In genomic region chr10:1522237-1522636, GRCh38 we compare ENCODE assay signal across 22 cellular contexts.
"Had no signal": no experiment of that assay in that cellular context is flagged by ENCODE, and none has a peak within 500 bp of the region (broad histone marks: within the 10 kb centered on the region; RNA-seq: fewer than 3 reads in every experiment).

No MANE protein-coding gene starts in this region.

- H3K9me3 Mint-ChIP-seq: activated naive CD8-positive, alpha-beta T cell treated with anti-CD3 and anti-CD28 coated beads, Interleukin-2, amount 50 U/mL, for 24 hours; stimulated activated naive CD8-positive, alpha-beta T cell treated with anti-CD3 and anti-CD28 coated beads, Interleukin-15, Interleukin-2, amounts not matched to agents 100 ng/mL and 50 ng/mL, for 24 hours had no signal

- H3K27me3 Mint-ChIP-seq: activated naive CD8-positive, alpha-beta T cell treated with anti-CD3 and anti-CD28 coated beads, Interleukin-2, amount 50 U/mL, for 24 hours had no signal

- H3K4me3 ChIP-seq: esophagus muscularis mucosa, lower lobe of right lung, thyroid gland had no signal

- H3K27ac Mint-ChIP-seq: activated naive CD8-positive, alpha-beta T cell treated with anti-CD3 and anti-CD28 coated beads, Interleukin-2, amount 50 U/mL, for 24 hours; stimulated activated naive CD8-positive, alpha-beta T cell treated with anti-CD3 and anti-CD28 coated beads, Interleukin-15, Interleukin-2, amounts not matched to agents 100 ng/mL and 50 ng/mL, for 24 hours; T-helper 17 cell had no signal

- H3K4me3 Mint-ChIP-seq: activated naive CD8-positive, alpha-beta T cell treated with anti-CD3 and anti-CD28 coated beads, Interleukin-2, amount 50 U/mL, for 24 hours; brain; naive B cell; neural crest cell; stimulated activated naive CD8-positive, alpha-beta T cell treated with anti-CD3 and anti-CD28 coated beads, Interleukin-15, Interleukin-2, amounts not matched to agents 100 ng/mL and 50 ng/mL, for 24 hours had no signal

- ATAC-seq: activated naive CD8-positive, alpha-beta T cell treated with anti-CD3 and anti-CD28 coated beads, Interleukin-2, amount 50 U/mL, for 24 hours; left lobe of liver; lower lobe of right lung; right cardiac atrium; T-helper 17 cell had no signal

- DNase-seq: activated CD4-positive, alpha-beta T cell treated with anti-CD3 and anti-CD28 coated beads for 4 hours; activated CD4-positive, alpha-beta T cell treated with anti-CD3 and anti-CD28 coated beads, Interleukin-2, amount 50 U/mL, for 48 hours; activated CD4-positive, CD25-positive, alpha-beta regulatory T cell; activated effector memory CD4-positive, alpha-beta T cell treated with anti-CD3 and anti-CD28 coated beads, Interleukin-2, amount 50 U/mL, for 16 hours; activated naive CD4-positive, alpha-beta T cell treated with anti-CD3 and anti-CD28 coated beads, Interleukin-2, amount 50 U/mL, for 16 hours; activated naive CD8-positive, alpha-beta T cell treated with anti-CD3 and anti-CD28 coated beads, Interleukin-2, amount 50 U/mL, for 24 hours; activated T-cell treated with anti-CD3 and anti-CD28 coated beads for 4 hours; caudate nucleus; dermis blood vessel endothelial cell; effector memory CD4-positive, alpha-beta T cell; lower lobe of right lung; naive B cell; right cardiac atrium; substantia nigra; SW 1271; T-helper 17 cell; thyroid gland had no signal

- H3K36me3 Mint-ChIP-seq: brain, naive B cell had no signal

- H3K9me3 ChIP-seq: esophagus muscularis mucosa, lower lobe of right lung, thyroid gland had no signal

- H3K36me3 ChIP-seq: esophagus muscularis mucosa, lower lobe of right lung, thyroid gland had no signal

- H3K4me1 ChIP-seq: lower lobe of right lung, thyroid gland had no signal

- H3K27ac ChIP-seq: esophagus muscularis mucosa, lower lobe of right lung, thyroid gland had no signal

- H3K4me1 Mint-ChIP-seq: activated naive CD8-positive, alpha-beta T cell treated with anti-CD3 and anti-CD28 coated beads, Interleukin-2, amount 50 U/mL, for 24 hours; T-helper 17 cell had no signal

- H3K27me3 ChIP-seq: thyroid gland had no signal
